ENCODE assay signal across 17 cellular contexts in genomic region chr4:24137963-24138601, GRCh38.
DNase-seq lines count a peak whose midpoint lies in the region; ATAC-seq and TF ChIP-seq lines count a peak whose summit lies in the region.
"Had no signal": no experiment of that assay in that cellular context is flagged by ENCODE, and none has a peak within 500 bp of the region (broad histone marks: within the 10 kb centered on the region; RNA-seq: fewer than 3 reads in every experiment).

No MANE protein-coding gene starts in this region.

- peak; percentile 22 for ATAC-seq in left lung
- ATAC-seq: activated CD8-positive, alpha-beta T cell treated with anti-CD3 and anti-CD28 coated beads for 36 hours; activated T-cell treated with anti-CD3 and anti-CD28 coated beads, Interleukin-2, amount 50 U/mL, for 72 hours; naive thymus-derived CD4-positive, alpha-beta T cell had no signal

- H3K36me3 ChIP-seq in left lung = no peaks in the 10 kb centered on the region
- H3K36me3 ChIP-seq: WERI-Rb-1 had no signal

- H3K9me3 ChIP-seq in left lung = no peaks in the 10 kb centered on the region

- H3K4me3 ChIP-seq in left lung = no peak overlapping the region
- H3K4me3 ChIP-seq: GM23248 had no signal

- DNase-seq in HT-29 (ENCODE audit: low spot score) (peak; percentile 27), NCI-H345 treated with DMSO at 0.1 percent for 48 hours (lab: John Stamatoyannopoulos, UW; ENCODE audit: unreplicated experiment) (peak; percentile 4), left lung (no peak), NCI-H128 (lab: John Stamatoyannopoulos, UW; ENCODE audit: unreplicated experiment) (no peak), head of caudate nucleus (no peak), retina (no peak)
- no peak for DNase-seq in effector CD8-positive, alpha-beta T cell (lab: John Stamatoyannopoulos, UW)
- DNase-seq: activated CD8-positive, alpha-beta T cell treated with anti-CD3 and anti-CD28 coated beads for 36 hours; activated T-cell treated with anti-CD3 and anti-CD28 coated beads, Interleukin-2, amount 50 U/mL, for 72 hours; CD4-positive, CD25-positive, alpha-beta regulatory T cell; GM23248; naive thymus-derived CD4-positive, alpha-beta T cell; NCI-H146; NCI-H526 treated with DMSO at 0.1 percent for 48 hours; posterior cingulate gyrus; WERI-Rb-1 had no signal

- TF ChIP-seq CTCF in 22Rv1 (IDR thresholded peaks at IDR 0.05) = no peak
- no peak for TF ChIP-seq CTCF in left lung (IDR thresholded peaks at IDR 0.05)

- no peaks in the 10 kb centered on the region for H3K4me1 ChIP-seq in left lung

- intact Hi-C loops in left lung (cut with DNase I) (no loop called here), head of caudate nucleus (cut with DNase I) (no loop called here)

- no peaks in the 10 kb centered on the region for H3K27me3 ChIP-seq in left lung

- H3K27ac ChIP-seq in 22Rv1 (0 out of 2 replicates have a peak overlapping the region, but pooled peaks have one; percentile 5), left lung (no peak overlapping the region)
- H3K27ac ChIP-seq: GM23248, WERI-Rb-1 had no signal

Comparison
In these comparisons a context has a peak if more than half of its experiments do, and no peak if none do; other contexts are left out.
1. DNase-seq: peak in HT-29 (single experiment) and NCI-H345 treated with DMSO at 0.1 percent for 48 hours (single experiment); none in left lung (0 of 2), effector CD8-positive, alpha-beta T cell (single experiment), NCI-H128 (single experiment), head of caudate nucleus (0 of 42) and retina (single experiment).